1 cellular context compared by ENCODE assay signal in the genomic region with DNA sequence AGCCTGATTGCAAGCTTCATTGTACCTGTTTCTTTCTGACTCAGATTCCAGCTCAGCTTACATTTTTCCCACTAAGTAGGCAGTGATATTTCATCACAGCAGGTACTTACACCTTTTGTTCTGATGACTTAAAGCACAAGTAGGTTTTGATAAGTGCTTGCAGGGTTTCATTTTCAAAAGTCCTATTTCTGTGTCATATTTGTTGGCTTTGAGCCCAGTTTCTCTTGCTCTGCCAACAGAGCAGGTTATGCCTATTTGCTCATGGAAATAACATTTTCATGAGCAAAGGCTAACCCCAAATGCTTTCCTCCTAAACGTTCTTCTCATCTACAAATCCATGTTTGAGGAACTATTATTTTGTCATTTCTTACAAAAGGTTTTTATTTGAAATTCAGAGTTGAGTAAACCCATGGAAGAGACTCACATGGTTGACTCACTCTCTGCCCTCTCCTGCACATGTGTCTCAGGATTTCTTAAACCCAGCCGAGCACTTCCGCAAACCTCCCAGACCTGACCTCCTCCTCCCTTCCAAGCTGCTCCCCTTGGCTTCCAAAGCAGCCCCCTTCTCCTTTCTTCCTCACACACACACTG.
A peak's percentile ranks its signal among the peaks of the same experiment; 100 is the strongest.
TF ChIP-seq lines count a peak whose summit lies in the region.

No MANE protein-coding gene starts in this region.

TF ChIP-seq in HCT116, 20 proteins besides CTCF, POLR2A, EP300 and RAD21 (continued from another document):
- TF ChIP-seq, protein P1, sequence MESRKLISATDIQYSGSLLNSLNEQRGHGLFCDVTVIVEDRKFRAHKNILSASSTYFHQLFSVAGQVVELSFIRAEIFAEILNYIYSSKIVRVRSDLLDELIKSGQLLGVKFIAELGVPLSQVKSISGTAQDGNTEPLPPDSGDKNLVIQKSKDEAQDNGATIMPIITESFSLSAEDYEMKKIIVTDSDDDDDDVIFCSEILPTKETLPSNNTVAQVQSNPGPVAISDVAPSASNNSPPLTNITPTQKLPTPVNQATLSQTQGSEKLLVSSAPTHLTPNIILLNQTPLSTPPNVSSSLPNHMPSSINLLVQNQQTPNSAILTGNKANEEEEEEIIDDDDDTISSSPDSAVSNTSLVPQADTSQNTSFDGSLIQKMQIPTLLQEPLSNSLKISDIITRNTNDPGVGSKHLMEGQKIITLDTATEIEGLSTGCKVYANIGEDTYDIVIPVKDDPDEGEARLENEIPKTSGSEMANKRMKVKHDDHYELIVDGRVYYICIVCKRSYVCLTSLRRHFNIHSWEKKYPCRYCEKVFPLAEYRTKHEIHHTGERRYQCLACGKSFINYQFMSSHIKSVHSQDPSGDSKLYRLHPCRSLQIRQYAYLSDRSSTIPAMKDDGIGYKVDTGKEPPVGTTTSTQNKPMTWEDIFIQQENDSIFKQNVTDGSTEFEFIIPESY (IDR thresholded peaks at IDR 0.05; ENCODE audit: extremely low read depth, insufficient replicate concordance, low read length) = no peak
- TF ChIP-seq ZNF274 (IDR thresholded peaks at IDR 0.05; ENCODE audit: low read depth, low read length) = no peak
- peak; percentile 73 for TF ChIP-seq TCF7L2 (IDR thresholded peaks at IDR 0.05; ENCODE audit: borderline replicate concordance, extremely low read depth, insufficient read depth, insufficient read length)
- TF ChIP-seq JUND (IDR thresholded peaks at IDR 0.05) = peak; percentile 89
- peak; percentile 97; the same call in 1 of the 2 replicates for TF ChIP-seq CBX3 (IDR thresholded peaks at IDR 0.05; ENCODE audit: low read depth)
- TF ChIP-seq, protein P2, sequence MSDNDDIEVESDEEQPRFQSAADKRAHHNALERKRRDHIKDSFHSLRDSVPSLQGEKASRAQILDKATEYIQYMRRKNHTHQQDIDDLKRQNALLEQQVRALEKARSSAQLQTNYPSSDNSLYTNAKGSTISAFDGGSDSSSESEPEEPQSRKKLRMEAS (IDR thresholded peaks at IDR 0.05) = peak; percentile 75
- TF ChIP-seq YY1 (IDR thresholded peaks at IDR 0.05; ENCODE audit: extremely low read depth, insufficient replicate concordance, low read depth, low read length) = peak; percentile 7
